Comparison of ENCODE assay signal across 8 cellular contexts in genomic region chr19:57389194-57389729, GRCh38. TPM values are rescaled to one million over a fixed set of nuclear protein-coding genes. Genes with fewer than 3 reads are reported as not detected.
DNase-seq lines count a peak whose midpoint lies in the region; ATAC-seq, FAIRE-seq and TF ChIP-seq lines count a peak whose summit lies in the region.

No MANE protein-coding gene starts in this region.

- H3K9me2 ChIP-seq in Loucy (replicated peaks; ENCODE audit: low read depth, low read length), result no peaks in the 10 kb centered on the region
- H3K9me2 ChIP-seq in neural cell (ENCODE audit: insufficient read depth, low read length), result no peaks in the 10 kb centered on the region

- H3K4me2 ChIP-seq in Loucy (ENCODE audit: low read depth, low read length, poor library complexity, severe bottlenecking) (peak overlapping the region; percentile 73), neural cell (ENCODE audit: low read length) (peak overlapping the region; percentile 0)

- ATAC-seq in CD4-positive, CD25-positive, alpha-beta regulatory T cell (ENCODE audit: low read depth in 2 of 2), result no peak
- no peak for ATAC-seq in HG03095 (IDR thresholded peaks at IDR 0.05; ENCODE audit: unreplicated experiment)
- ATAC-seq in HG02623 (IDR thresholded peaks at IDR 0.05; ENCODE audit: unreplicated experiment), result no peak

- H3K9me3 Mint-ChIP-seq in CD4-positive, CD25-positive, alpha-beta regulatory T cell, result peaks cover 1 to 28% (median 16%) of the 10 kb centered on the region in 7 donors
- H3K9me3 Mint-ChIP-seq in dendritic cell treated with granulocyte-macrophage colony-stimulating factor and Interleukin-4, amounts not matched to agents 40 ng/mL and 50 ng/mL, for 4 days, result peaks cover 5% of the 10 kb centered on the region

- H3K4me3 Mint-ChIP-seq in CD4-positive, CD25-positive, alpha-beta regulatory T cell, result peak overlapping the region; percentile 94 to 98 (median 96)
- peak overlapping the region; percentile 86 for H3K4me3 Mint-ChIP-seq in dendritic cell treated with granulocyte-macrophage colony-stimulating factor and Interleukin-4, amounts not matched to agents 40 ng/mL and 50 ng/mL, for 4 days

- peaks cover 23% of the 10 kb centered on the region for H4K20me1 ChIP-seq in Loucy (ENCODE audit: insufficient read depth, low read length, poor library complexity, severe bottlenecking)
- H4K20me1 ChIP-seq in neural cell (ENCODE audit: insufficient read depth), result no peaks in the 10 kb centered on the region

- TF ChIP-seq RAD21 in neural cell (conservative IDR thresholded peaks at IDR 0.05), result no peak

- H3K9me3 ChIP-seq in CD4-positive, CD25-positive, alpha-beta regulatory T cell (ENCODE audit: control insufficient read depth in 2 of 2, low read length in 2 of 2), result peaks cover 9 to 15% of the 10 kb centered on the region in 2 experiments
- H3K9me3 ChIP-seq in Loucy (ENCODE audit: insufficient read depth, low read depth, low read length) (no peaks in the 10 kb centered on the region), neural cell (ENCODE audit: low read length) (no peaks in the 10 kb centered on the region)

- H3K27ac ChIP-seq in CD4-positive, CD25-positive, alpha-beta regulatory T cell (ENCODE audit: insufficient read depth, low read length, poor library complexity, severe bottlenecking), result peak overlapping the region; percentile 94
- H3K27ac ChIP-seq in neural cell (ENCODE audit: low read length), result peak overlapping the region; percentile 100

- H3K79me2 ChIP-seq in Loucy (ENCODE audit: insufficient read depth, low read length) (peaks cover 43% of the 10 kb centered on the region), neural cell (replicated peaks; ENCODE audit: insufficient read depth, low read length) (peaks cover 38% of the 10 kb centered on the region)

- TF ChIP-seq CTCF in Loucy (conservative IDR thresholded peaks at IDR 0.05; ENCODE audit: low read length), result no peak
- no peak for TF ChIP-seq CTCF in neural cell (IDR thresholded peaks at IDR 0.05; ENCODE audit: poor library complexity, severe bottlenecking)

- intact Hi-C loops in dendritic cell treated with granulocyte-macrophage colony-stimulating factor and Interleukin-4, amounts not matched to agents 40 ng/mL and 50 ng/mL, for 4 days (cut with micrococcal nuclease), result loop anchor here (1.0 kb wide), 4 partner anchors 22 to 69 kb away; partner anchors contain the start of genes TRAPPC2B, ZNF17, ZNF543 and ZNF547

- H3K27me3 Mint-ChIP-seq in CD4-positive, CD25-positive, alpha-beta regulatory T cell, result no peaks in the 10 kb centered on the region
- peaks cover 4% of the 10 kb centered on the region for H3K27me3 Mint-ChIP-seq in dendritic cell treated with granulocyte-macrophage colony-stimulating factor and Interleukin-4, amounts not matched to agents 40 ng/mL and 50 ng/mL, for 4 days

- H3K4me1 Mint-ChIP-seq in CD4-positive, CD25-positive, alpha-beta regulatory T cell, result peaks cover 13 to 36% (median 27%) of the 10 kb centered on the region in 4 donors
- H3K4me1 Mint-ChIP-seq in dendritic cell treated with granulocyte-macrophage colony-stimulating factor and Interleukin-4, amounts not matched to agents 40 ng/mL and 50 ng/mL, for 4 days (ENCODE audit: low read depth), result peaks cover 18% of the 10 kb centered on the region

- H3K27me3 ChIP-seq in CD4-positive, CD25-positive, alpha-beta regulatory T cell (ENCODE audit: control insufficient read depth, insufficient read depth, low read length), result no peaks in the 10 kb centered on the region
- no peaks in the 10 kb centered on the region for H3K27me3 ChIP-seq in Loucy (ENCODE audit: insufficient read depth, low read length, poor library complexity, severe bottlenecking)
- H3K27me3 ChIP-seq in neural cell (ENCODE audit: insufficient read depth, low read depth, low read length), result no peaks in the 10 kb centered on the region

- TF ChIP-seq EP300 in neural cell (conservative IDR thresholded peaks at IDR 0.05; ENCODE audit: poor library complexity, severe bottlenecking), result no peak

- H3K36me3 Mint-ChIP-seq in CD4-positive, CD25-positive, alpha-beta regulatory T cell, result peaks cover 34% of the 10 kb centered on the region
- H3K36me3 Mint-ChIP-seq in dendritic cell treated with granulocyte-macrophage colony-stimulating factor and Interleukin-4, amounts not matched to agents 40 ng/mL and 50 ng/mL, for 4 days (ENCODE audit: low read depth), result peaks cover 47% of the 10 kb centered on the region

- H3K4me1 ChIP-seq in CD4-positive, CD25-positive, alpha-beta regulatory T cell (ENCODE audit: control insufficient read depth, insufficient read depth, low read length, poor library complexity, severe bottlenecking), result peaks cover 15% of the 10 kb centered on the region
- peaks cover 33% of the 10 kb centered on the region for H3K4me1 ChIP-seq in Loucy (ENCODE audit: insufficient read depth, low read length, poor library complexity, severe bottlenecking)

- DNase-seq in CD4-positive, CD25-positive, alpha-beta regulatory T cell, result no peak
- DNase-seq in RCC 7860 (ENCODE audit: low spot score) (no peak), GF-D8 (lab: John Stamatoyannopoulos, UW) (no peak)

- peak overlapping the region; percentile 83 for H3K4me3 ChIP-seq in CD4-positive, CD25-positive, alpha-beta regulatory T cell (ENCODE audit: low read depth, low read length)
- peak overlapping the region; percentile 80 for H3K4me3 ChIP-seq in Loucy (ENCODE audit: low read length, poor library complexity, severe bottlenecking)
- H3K4me3 ChIP-seq in neural cell (ENCODE audit: low read length), result peak overlapping the region; percentile 97

- H2AFZ ChIP-seq in Loucy (ENCODE audit: low read length), result peak overlapping the region; percentile 100
- H2AFZ ChIP-seq in neural cell (ENCODE audit: low read depth, low read length), result peak overlapping the region; percentile 87

- no peak for FAIRE-seq in RCC 7860 (lab: Jason Lieb, UNC)

- peak overlapping the region; percentile 97 to 98 (median 97) for H3K27ac Mint-ChIP-seq in CD4-positive, CD25-positive, alpha-beta regulatory T cell
- H3K27ac Mint-ChIP-seq in dendritic cell treated with granulocyte-macrophage colony-stimulating factor and Interleukin-4, amounts not matched to agents 40 ng/mL and 50 ng/mL, for 4 days, result peak overlapping the region; percentile 89

- H3F3A ChIP-seq in Loucy (ENCODE audit: low read depth) (no peaks in the 10 kb centered on the region), neural cell (ENCODE audit: insufficient read depth, low read length, poor library complexity, severe bottlenecking) (peaks cover 5% of the 10 kb centered on the region)

- peaks cover 17% of the 10 kb centered on the region for H3K36me3 ChIP-seq in CD4-positive, CD25-positive, alpha-beta regulatory T cell (ENCODE audit: control insufficient read depth, insufficient read depth, low read length)
- H3K36me3 ChIP-seq in Loucy (ENCODE audit: insufficient read depth, low read length) (no peaks in the 10 kb centered on the region; the same call in 1 of the 2 replicates), neural cell (ENCODE audit: insufficient read depth, low read length) (no peaks in the 10 kb centered on the region)

- peak overlapping the region; percentile 64 for H3K9ac ChIP-seq in Loucy (ENCODE audit: low read depth, low read length, poor library complexity, severe bottlenecking)
- peak overlapping the region; percentile 61 for H3K9ac ChIP-seq in neural cell (ENCODE audit: low read length)

TF ChIP-seq in neural cell, 6 proteins besides CTCF, POLR2A, EP300 and RAD21:
- TF ChIP-seq POLR2AphosphoS5 (IDR thresholded peaks at IDR 0.05) (no peak), SMC3 (conservative IDR thresholded peaks at IDR 0.05; ENCODE audit: poor library complexity) (no peak)
TF ChIP-seq in neural cell: peak in this region for 0.

RNA-seq across cellular contexts. Expression of gene ZNF548, which starts 0.4 kb away (rescaled TPM):
- total RNA-seq in CD4-positive, CD25-positive, alpha-beta regulatory T cell, result 75.9 TPM
- polyA plus RNA-seq in CD4-positive, CD25-positive, alpha-beta regulatory T cell, result 10 to 100 TPM; 14.6 to 21.7 (median 17.7) TPM
- polyA plus RNA-seq in neural cell, result 59.0 and 78.7 TPM in 2 replicates
- polyA minus RNA-seq in neural cell, result 99.8 and 135 TPM in 2 replicates

RNA-seq across cellular contexts. Expression of gene ZNF17, which starts 21.7 kb away (rescaled TPM):
- total RNA-seq in CD4-positive, CD25-positive, alpha-beta regulatory T cell, result 5.6 TPM
- 1 to 10 TPM; 2.9 to 9.7 (median 5.3) TPM for polyA plus RNA-seq in CD4-positive, CD25-positive, alpha-beta regulatory T cell
- polyA plus RNA-seq in neural cell, result 26.3 and 32.1 TPM in 2 replicates
- polyA minus RNA-seq in neural cell, result 69.9 and 80.0 TPM in 2 replicates

RNA-seq across cellular contexts. Expression of gene TRAPPC2B, which starts 25.9 kb away (rescaled TPM):
- 11.4 TPM for total RNA-seq in CD4-positive, CD25-positive, alpha-beta regulatory T cell
- polyA plus RNA-seq in CD4-positive, CD25-positive, alpha-beta regulatory T cell, result 10 to 100 TPM; 23.0 to 28.6 (median 25.3) TPM
- polyA plus RNA-seq in neural cell, result 42.6 and 60.5 TPM in 2 replicates
- 35.1 and 37.6 TPM in 2 replicates for polyA minus RNA-seq in neural cell

RNA-seq across cellular contexts. Expression of gene ZNF547, which starts 25.9 kb away (rescaled TPM):
- total RNA-seq in CD4-positive, CD25-positive, alpha-beta regulatory T cell, result 2.1 TPM
- polyA plus RNA-seq in CD4-positive, CD25-positive, alpha-beta regulatory T cell, result 1 to 10 TPM in 2 of 4 donors, under 1 TPM in 1, not detected in 1; 0.77 to 1.9 (median 1.5) TPM
- polyA plus RNA-seq in neural cell, result 11.6 and 13.1 TPM in 2 replicates
- polyA minus RNA-seq in neural cell, result 18.5 and 19.5 TPM in 2 replicates

RNA-seq across cellular contexts. Expression of gene ZNF304, which starts 38.2 kb away (rescaled TPM):
- 6.8 TPM for total RNA-seq in CD4-positive, CD25-positive, alpha-beta regulatory T cell
- 1 to 10 TPM; 1.9 to 4.4 (median 2.8) TPM for polyA plus RNA-seq in CD4-positive, CD25-positive, alpha-beta regulatory T cell
- polyA plus RNA-seq in neural cell, result 20.6 and 23.0 TPM in 2 replicates
- 32.9 and 34.6 TPM in 2 replicates for polyA minus RNA-seq in neural cell
